ENCODE assay signal across 8 cellular contexts in the genomic region with DNA sequence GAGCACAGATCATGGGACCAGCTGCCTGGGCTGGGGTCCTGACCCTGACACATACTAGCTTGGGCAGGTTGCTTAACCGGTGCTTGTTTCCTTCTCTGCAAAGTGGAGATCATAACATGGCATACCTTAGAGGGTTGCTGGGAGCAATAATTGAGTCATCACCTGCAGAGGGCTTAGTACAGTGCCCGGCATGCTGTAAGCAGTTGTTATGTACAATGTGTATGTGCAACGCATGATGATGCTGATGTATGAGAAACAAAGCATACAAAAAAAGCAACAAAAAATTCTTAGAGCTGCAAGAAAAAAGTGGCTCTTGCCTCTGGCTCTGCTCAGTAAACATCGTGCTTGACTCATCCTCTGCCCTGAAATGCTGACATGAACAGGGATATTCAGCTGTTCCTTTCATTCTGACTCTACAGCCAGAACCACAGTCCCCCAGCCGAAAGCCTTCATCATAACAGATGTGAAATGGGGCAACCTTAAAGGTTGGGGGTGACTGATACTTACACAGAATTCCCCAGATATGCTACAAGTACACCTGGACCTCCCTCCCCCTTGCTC.
A peak's percentile ranks its signal among the peaks of the same experiment; 100 is the strongest.
DNase-seq lines count a peak whose midpoint lies in the region; ATAC-seq and TF ChIP-seq lines count a peak whose summit lies in the region.

No MANE protein-coding gene starts in this region.

- H3K4me1 ChIP-seq in skeletal muscle satellite cell (ENCODE audit: control insufficient read depth, insufficient read depth, low read length) (peaks cover 11% of the 10 kb centered on the region), testis (no peaks in the 10 kb centered on the region)

- no peak overlapping the region for H3K4me3 Mint-ChIP-seq in activated T-cell treated with anti-CD3 and anti-CD28 coated beads, Interleukin-2, amount 50 U/mL, for 4 hours

- peaks cover 35% of the 10 kb centered on the region for H3K4me1 Mint-ChIP-seq in activated T-cell treated with anti-CD3 and anti-CD28 coated beads, Interleukin-2, amount 50 U/mL, for 4 hours (ENCODE audit: low read depth)

- no peak overlapping the region for H3K27ac ChIP-seq in testis

- H3K36me3 ChIP-seq in skeletal muscle satellite cell (ENCODE audit: insufficient read depth, low read length) (no peaks in the 10 kb centered on the region), testis (ENCODE audit: low read depth, missing control alignments) (no peaks in the 10 kb centered on the region)

- no peak for TF ChIP-seq CTCF in testis (IDR thresholded peaks at IDR 0.05)

- whole genome bisulfite sequencing in testis, 2 donors = 76 to 85% methylated on average over 5 of the region's 5 CpGs

- H3K9ac ChIP-seq in skeletal muscle satellite cell (ENCODE audit: low read depth, low read length) = no peak overlapping the region

- no peaks in the 10 kb centered on the region for H3K9me3 Mint-ChIP-seq in activated T-cell treated with anti-CD3 and anti-CD28 coated beads, Interleukin-2, amount 50 U/mL, for 4 hours

- DNase-seq in activated T-cell treated with anti-CD3 and anti-CD28 coated beads, Interleukin-2, amount 50 U/mL, for 4 hours = no peak
- DNase-seq in DMS114 treated with DMSO at 0.1 percent for 48 hours (lab: John Stamatoyannopoulos, UW; ENCODE audit: unreplicated experiment) (no peak), SHP77 treated with DMSO at 0.1 percent for 48 hours (lab: John Stamatoyannopoulos, UW) (no peak), NCI-H2081 (lab: John Stamatoyannopoulos, UW) (no peak), testis (no peak)

- peak; percentile 54 for ATAC-seq in GM18867 (IDR thresholded peaks at IDR 0.05; ENCODE audit: unreplicated experiment)
- ATAC-seq in HG02798 (IDR thresholded peaks at IDR 0.05; ENCODE audit: poor library complexity, unreplicated experiment) = peak; percentile 70
- peak; percentile 90 for ATAC-seq in activated T-cell treated with anti-CD3 and anti-CD28 coated beads, Interleukin-2, amount 50 U/mL, for 4 hours

- peak overlapping the region; percentile 56 for H3K4me2 ChIP-seq in skeletal muscle satellite cell (ENCODE audit: low read length)

- no peaks in the 10 kb centered on the region for H3K36me3 Mint-ChIP-seq in activated T-cell treated with anti-CD3 and anti-CD28 coated beads, Interleukin-2, amount 50 U/mL, for 4 hours (ENCODE audit: insufficient read depth)

- no peaks in the 10 kb centered on the region for H3K9me3 ChIP-seq in skeletal muscle satellite cell (replicated peaks; ENCODE audit: low read length)
- H3K9me3 ChIP-seq in testis = no peaks in the 10 kb centered on the region

- intact Hi-C loops in testis (cut with DNase I; ENCODE audit: low total_unique reads) = loop anchor here (10.0 kb wide), 1 partner anchor 491 kb away; no protein-coding TSS in a partner anchor

- peaks cover 3% of the 10 kb centered on the region for H3K27me3 ChIP-seq in skeletal muscle satellite cell (ENCODE audit: control insufficient read depth, insufficient read depth, low read length)
- H3K27me3 ChIP-seq in testis = no peaks in the 10 kb centered on the region

- H3K4me3 ChIP-seq in skeletal muscle satellite cell (ENCODE audit: low read length) (no peak overlapping the region), testis (no peak overlapping the region)

- H3K27me3 Mint-ChIP-seq in activated T-cell treated with anti-CD3 and anti-CD28 coated beads, Interleukin-2, amount 50 U/mL, for 4 hours (ENCODE audit: low read depth) = no peaks in the 10 kb centered on the region

- TF ChIP-seq POLR2A in testis (IDR thresholded peaks at IDR 0.05) = no peak
